In the genomic region with DNA sequence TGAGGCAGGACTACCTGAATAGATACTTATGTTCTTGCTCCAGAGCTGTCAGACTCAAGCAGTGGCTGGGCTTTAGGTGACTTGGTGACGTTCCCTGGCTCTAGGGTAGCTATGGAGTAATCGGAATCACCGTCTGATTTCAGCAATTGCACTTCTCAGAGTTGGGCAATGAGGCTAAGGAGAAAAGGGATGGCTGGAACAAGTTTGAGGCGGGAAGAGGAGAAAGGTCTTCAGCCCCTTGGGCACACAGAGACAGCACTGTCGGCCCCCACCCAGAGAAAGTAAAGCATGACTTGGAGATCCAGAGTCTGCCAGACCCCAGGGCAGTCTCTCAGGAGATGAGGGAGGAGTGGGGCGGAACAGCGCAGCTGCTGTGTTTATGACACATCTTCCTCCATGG, we compare ENCODE assay signal across 19 cellular contexts.
DNase-seq lines count a peak whose midpoint lies in the region; ATAC-seq, FAIRE-seq and TF ChIP-seq lines count a peak whose summit lies in the region.
"Had no signal": no experiment of that assay in that cellular context is flagged by ENCODE, and none has a peak within 500 bp of the region (broad histone marks: within the 10 kb centered on the region; RNA-seq: fewer than 3 reads in every experiment).

No MANE protein-coding gene starts in this region.

- peaks cover 19 to 20% of the 10 kb centered on the region in 2 donors for H3K4me1 ChIP-seq in gastrocnemius medialis
- H3K4me1 ChIP-seq: HAP-1 had no signal

- peaks cover 86% of the 10 kb centered on the region for H3K4me1 Mint-ChIP-seq in brain

- no peak for TF ChIP-seq CTCF in brain (conservative IDR thresholded peaks at IDR 0.05)
- no peak for TF ChIP-seq CTCF in gastrocnemius medialis (IDR thresholded peaks at IDR 0.05 in 4 of 5, conservative IDR thresholded peaks at IDR 0.05 in 1 of 5)

- FAIRE-seq in urothelium cell line (lab: Jason Lieb, UNC), result peak; percentile 17

- H3K4me3 Mint-ChIP-seq in brain, result no peak overlapping the region
- H3K4me3 Mint-ChIP-seq: activated CD4-positive, alpha-beta T cell treated with anti-CD3 and anti-CD28 coated beads for 36 hours; activated naive CD8-positive, alpha-beta T cell treated with anti-CD3 and anti-CD28 coated beads for 36 hours; CD4-positive, alpha-beta T cell; neural crest cell; T-helper 1 cell treated with Interleukin-12 subunit alpha and Interleukin-12 subunit beta and Interleukin-4 antibody, amounts not matched to agents 30 μg/mL and 1 μg/mL, for 36 hours had no signal

- H3K27me3 Mint-ChIP-seq in brain, result peaks cover 6% of the 10 kb centered on the region
- H3K27me3 Mint-ChIP-seq: CD4-positive, alpha-beta T cell had no signal

- no peak for TF ChIP-seq POLR2A in gastrocnemius medialis (IDR thresholded peaks at IDR 0.05)

- peak overlapping the region in 4 of 5 experiments; percentile 2 to 61 (median 10) for H3K27ac Mint-ChIP-seq in brain
- H3K27ac Mint-ChIP-seq: activated CD4-positive, alpha-beta T cell treated with anti-CD3 and anti-CD28 coated beads for 36 hours; activated naive CD8-positive, alpha-beta T cell treated with anti-CD3 and anti-CD28 coated beads for 36 hours; CD4-positive, alpha-beta T cell; IgD-negative memory B cell; T-helper 1 cell treated with Interleukin-12 subunit alpha and Interleukin-12 subunit beta and Interleukin-4 antibody, amounts not matched to agents 30 μg/mL and 1 μg/mL, for 36 hours had no signal

- peak overlapping the region; percentile 62 to 79 (median 72) for H3K27ac ChIP-seq in gastrocnemius medialis

- H3K36me3 Mint-ChIP-seq in brain, result no peaks in the 10 kb centered on the region
- H3K36me3 Mint-ChIP-seq: activated naive CD8-positive, alpha-beta T cell treated with anti-CD3 and anti-CD28 coated beads for 36 hours had no signal

- H3K4me3 ChIP-seq in gastrocnemius medialis, result no peak overlapping the region
- H3K4me3 ChIP-seq: HAP-1 had no signal

- in situ Hi-C loops in gastrocnemius medialis (cut with MboI; ENCODE audit: low sequenced_read_pairs in 4 of 4), result no loop called here

- H3K27me3 ChIP-seq in gastrocnemius medialis, result no peaks in the 10 kb centered on the region

- DNase-seq in left cardiac atrium (peak; percentile 25), gastrocnemius medialis (peak in 1 of 2 donors; percentile 73), urothelium cell line (ENCODE audit: low spot score) (no peak), NCI-H524 (lab: John Stamatoyannopoulos, UW) (no peak), left colon (no peak)
- no peak for DNase-seq in activated effector memory CD4-positive, alpha-beta T cell treated with Interleukin-2 at 50 U/mL for 16 hours
- DNase-seq: activated CD4-positive, alpha-beta T cell treated with anti-CD3 and anti-CD28 coated beads for 36 hours; activated naive CD8-positive, alpha-beta T cell treated with anti-CD3 and anti-CD28 coated beads for 36 hours; activated T-cell treated with anti-CD3 and anti-CD28 coated beads for 4 hours; CD4-positive, alpha-beta T cell; kidney glomerular epithelial cell; NCI-H1048; NCI-H187 treated with DMSO at 0.1 percent for 48 hours; stimulated activated CD4-positive, alpha-beta T cell treated with anti-CD3 and anti-CD28 coated beads, Interleukin-2, amount 100 ng/mL, for 24 hours had no signal

- H3K9me3 Mint-ChIP-seq in brain, result no peaks in the 10 kb centered on the region
- H3K9me3 Mint-ChIP-seq: activated naive CD8-positive, alpha-beta T cell treated with anti-CD3 and anti-CD28 coated beads for 36 hours; CD4-positive, alpha-beta T cell; IgD-negative memory B cell; neural crest cell; T-helper 1 cell treated with Interleukin-12 subunit alpha and Interleukin-12 subunit beta and Interleukin-4 antibody, amounts not matched to agents 30 μg/mL and 1 μg/mL, for 36 hours had no signal

- H3K9me3 ChIP-seq in gastrocnemius medialis, result no peaks in the 10 kb centered on the region
- H3K9me3 ChIP-seq: HAP-1 had no signal

- ATAC-seq in left cardiac atrium (peak in 1 of 2 donors; percentile 45), gastrocnemius medialis (peak; percentile 73 to 85), left colon (no peak)
- ATAC-seq: activated CD4-positive, alpha-beta T cell treated with anti-CD3 and anti-CD28 coated beads for 36 hours had no signal

- no peaks in the 10 kb centered on the region for H3K36me3 ChIP-seq in gastrocnemius medialis
- H3K36me3 ChIP-seq: HAP-1 had no signal

- intact Hi-C loops in left cardiac atrium (cut with DNase I) (no loop called here), gastrocnemius medialis (cut with DNase I; ENCODE audit: low total_unique reads) (no loop called here), left colon (cut with DNase I, micrococcal nuclease) (no loop called here)
